In the genomic region with DNA sequence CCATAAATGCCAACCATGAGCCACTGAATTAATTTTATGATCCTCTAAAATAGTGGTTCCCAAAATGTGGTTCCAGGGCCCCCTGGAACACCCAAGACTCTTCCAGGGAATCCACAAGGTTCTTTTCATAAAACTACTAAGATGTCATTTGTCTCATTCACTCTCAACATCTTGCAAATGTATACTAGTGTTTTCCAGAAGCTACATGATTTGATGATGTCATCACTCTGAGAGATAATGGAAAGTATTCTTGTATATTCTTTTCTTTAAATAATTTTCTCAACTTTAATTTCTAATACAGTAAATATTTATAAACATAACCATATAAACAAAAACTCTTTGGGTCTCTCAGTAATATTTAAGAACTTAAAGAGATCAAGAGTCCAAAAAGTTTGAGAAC, we compare ENCODE assay signal across 26 cellular contexts. TPM values are rescaled to one million over a fixed set of nuclear protein-coding genes. Genes with fewer than 3 reads are reported as not detected.
A peak's percentile ranks its signal among the peaks of the same experiment; 100 is the strongest.
DNase-seq lines count a peak whose midpoint lies in the region; ATAC-seq and TF ChIP-seq lines count a peak whose summit lies in the region.
"Had no signal": no experiment of that assay in that cellular context is flagged by ENCODE, and none has a peak within 500 bp of the region (broad histone marks: within the 10 kb centered on the region; RNA-seq: fewer than 3 reads in every experiment).

No MANE protein-coding gene starts in this region.

- H3K36me3 ChIP-seq in GM23338 (ENCODE audit: insufficient read depth): no peaks in the 10 kb centered on the region
- H3K36me3 ChIP-seq in HEK293 (ENCODE audit: control insufficient read depth in 2 of 2, insufficient read depth in 1 of 2, low read length in 2 of 2): no peaks in the 10 kb centered on the region
- H3K36me3 ChIP-seq: BE2C, BLaER1 had no signal

- no peaks in the 10 kb centered on the region for H3K9me2 ChIP-seq in GM23338 (ENCODE audit: insufficient read depth)

- no peaks in the 10 kb centered on the region for H3K9me3 ChIP-seq in HEK293 (ENCODE audit: control insufficient read depth, insufficient read depth, low read depth, low read length)
- H3K9me3 ChIP-seq: BE2C, BLaER1 had no signal

- CTCF ChIA-PET in HEK293 (lab: Yijun Ruan, JAX) (no interaction called here), WTC11 (lab: Charles Lee) (no interaction called here)
- CTCF ChIA-PET in activated CD4-positive, alpha-beta T cell treated with anti-CD3 and anti-CD28 coated beads for 36 hours (lab: Charles Lee): interaction anchor here (0.7 kb wide), 1 partner anchor 1142 kb away, joined by 4 read pairs; no protein-coding TSS in a partner anchor

- POLR2A ChIA-PET in HEK293 (lab: Yijun Ruan, JAX) (no interaction called here), WTC11 (lab: Charles Lee) (no interaction called here)
- POLR2A ChIA-PET in activated CD4-positive, alpha-beta T cell treated with anti-CD3 and anti-CD28 coated beads for 36 hours (lab: Charles Lee): no interaction called here

- H2AFZ ChIP-seq in GM23338: no peak overlapping the region

- H3K4me2 ChIP-seq in GM23338: no peak overlapping the region
- H3K4me2 ChIP-seq: BLaER1 had no signal

- no peak for ATAC-seq in GM23338
- ATAC-seq in WTC11: no peak
- ATAC-seq in activated CD4-positive, alpha-beta T cell treated with anti-CD3 and anti-CD28 coated beads for 36 hours: no peak
- ATAC-seq in GM18873 (IDR thresholded peaks at IDR 0.05; ENCODE audit: low FRiP score, unreplicated experiment): no peak
- ATAC-seq: GM12878 had no signal

- no peak overlapping the region for H3K4me3 Mint-ChIP-seq in GM23338
- no peak overlapping the region for H3K4me3 Mint-ChIP-seq in WTC11
- no peak overlapping the region for H3K4me3 Mint-ChIP-seq in activated CD4-positive, alpha-beta T cell treated with anti-CD3 and anti-CD28 coated beads for 36 hours
- H3K4me3 Mint-ChIP-seq: CD14-positive monocyte; CD4-positive, alpha-beta memory T cell; CD4-positive, CD25-positive, alpha-beta regulatory T cell; CD8-positive, alpha-beta memory T cell had no signal

- H3K79me2 ChIP-seq in GM23338 (replicated peaks; ENCODE audit: insufficient read depth): no peaks in the 10 kb centered on the region

- H3K27ac ChIP-seq in GM23338 (ENCODE audit: low read depth) (no peak overlapping the region), HEK293 (ENCODE audit: extremely low read depth, low read depth, low read length) (no peak overlapping the region)
- H3K27ac ChIP-seq: BLaER1 had no signal

- intact Hi-C loops in activated CD4-positive, alpha-beta T cell treated with anti-CD3 and anti-CD28 coated beads for 36 hours (cut with DNase I, micrococcal nuclease): no loop called here

- no peak for DNase-seq in GM23338 (ENCODE audit: low spot score)
- no peak for DNase-seq in WTC11 (ENCODE audit: low spot score)
- no peak for DNase-seq in activated CD4-positive, alpha-beta T cell treated with anti-CD3 and anti-CD28 coated beads for 36 hours
- DNase-seq in NCI-H2196 (lab: John Stamatoyannopoulos, UW; ENCODE audit: unreplicated experiment): no peak
- DNase-seq: 8988T; ACHN; BE2C; C1 segment of cervical spinal cord; CD4-positive, CD25-positive, alpha-beta regulatory T cell; CD8-positive, alpha-beta memory T cell; COR-L47; DMS 273 treated with DMSO at 0.1 percent for 48 hours; DMS153; DMS53; DMS79; DND-41; EL; GDM1 had no signal

- H3K9me3 Mint-ChIP-seq in GM23338: no peaks in the 10 kb centered on the region
- H3K9me3 Mint-ChIP-seq in WTC11: no peaks in the 10 kb centered on the region
- H3K9me3 Mint-ChIP-seq in activated CD4-positive, alpha-beta T cell treated with anti-CD3 and anti-CD28 coated beads for 36 hours (ENCODE audit: low read depth): no peaks in the 10 kb centered on the region

- H3K27me3 ChIP-seq in GM23338 (ENCODE audit: insufficient read depth): no peaks in the 10 kb centered on the region
- H3K27me3 ChIP-seq: BE2C, BLaER1 had no signal

- no peaks in the 10 kb centered on the region for H3K36me3 Mint-ChIP-seq in GM23338 (ENCODE audit: low read depth)
- no peaks in the 10 kb centered on the region for H3K36me3 Mint-ChIP-seq in WTC11
- H3K36me3 Mint-ChIP-seq in activated CD4-positive, alpha-beta T cell treated with anti-CD3 and anti-CD28 coated beads for 36 hours (ENCODE audit: low read depth): no peaks in the 10 kb centered on the region
- H3K36me3 Mint-ChIP-seq: CD14-positive monocyte; CD4-positive, alpha-beta memory T cell; CD4-positive, CD25-positive, alpha-beta regulatory T cell; CD8-positive, alpha-beta memory T cell had no signal

- no peak overlapping the region for H3K4me3 ChIP-seq in GM23338
- no peak overlapping the region for H3K4me3 ChIP-seq in HEK293 (ENCODE audit: low read depth, low read length)
- H3K4me3 ChIP-seq: BLaER1, GM12878 had no signal

- peaks cover 39% of the 10 kb centered on the region for H3K4me1 Mint-ChIP-seq in GM23338
- peaks cover 36% of the 10 kb centered on the region for H3K4me1 Mint-ChIP-seq in WTC11
- no peaks in the 10 kb centered on the region for H3K4me1 Mint-ChIP-seq in activated CD4-positive, alpha-beta T cell treated with anti-CD3 and anti-CD28 coated beads for 36 hours
- H3K4me1 Mint-ChIP-seq: CD14-positive monocyte; CD4-positive, alpha-beta memory T cell; CD4-positive, CD25-positive, alpha-beta regulatory T cell; CD8-positive, alpha-beta memory T cell had no signal

- peaks cover 9% of the 10 kb centered on the region for H3K4me1 ChIP-seq in GM23338 (ENCODE audit: insufficient read depth)
- H3K4me1 ChIP-seq in HEK293 (ENCODE audit: control insufficient read depth, insufficient read depth, low read length): no peaks in the 10 kb centered on the region
- H3K4me1 ChIP-seq: BE2C, BLaER1 had no signal

- H3K27me3 Mint-ChIP-seq in GM23338 (ENCODE audit: insufficient read depth, low read depth, poor library complexity) (no peaks in the 10 kb centered on the region), WTC11 (ENCODE audit: low read depth) (no peaks in the 10 kb centered on the region)
- no peaks in the 10 kb centered on the region for H3K27me3 Mint-ChIP-seq in activated CD4-positive, alpha-beta T cell treated with anti-CD3 and anti-CD28 coated beads for 36 hours
- H3K27me3 Mint-ChIP-seq: CD4-positive, alpha-beta memory T cell; CD4-positive, CD25-positive, alpha-beta regulatory T cell; CD8-positive, alpha-beta memory T cell had no signal

- peak overlapping the region; percentile 61; the same call in 1 of the 2 replicates for H3K27ac Mint-ChIP-seq in GM23338
- H3K27ac Mint-ChIP-seq in WTC11: 0 out of 2 replicates have a peak overlapping the region, but pooled peaks have one; percentile 14
- H3K27ac Mint-ChIP-seq in activated CD4-positive, alpha-beta T cell treated with anti-CD3 and anti-CD28 coated beads for 36 hours: no peak overlapping the region
- H3K27ac Mint-ChIP-seq: CD14-positive monocyte; CD4-positive, alpha-beta memory T cell; CD4-positive, CD25-positive, alpha-beta regulatory T cell had no signal

- no peak for TF ChIP-seq CTCF in GM23338 (conservative IDR thresholded peaks at IDR 0.05; ENCODE audit: low read depth in 2 of 2)
- no peak for TF ChIP-seq CTCF in HEK293 (tag by site-specific recombination; IDR thresholded peaks at IDR 0.05)
- no peak for TF ChIP-seq CTCF in WTC11 (IDR thresholded peaks at IDR 0.05)

- no peaks in the 10 kb centered on the region for H3F3A ChIP-seq in GM23338 (replicated peaks; ENCODE audit: low read depth)

- H4K20me1 ChIP-seq in GM23338 (replicated peaks; ENCODE audit: insufficient read depth): no peaks in the 10 kb centered on the region
- H4K20me1 ChIP-seq: BLaER1 had no signal

TF ChIP-seq in HEK293, 187 proteins besides CTCF, POLR2A, EP300 and RAD21:
- TF ChIP-seq, protein P1, sequence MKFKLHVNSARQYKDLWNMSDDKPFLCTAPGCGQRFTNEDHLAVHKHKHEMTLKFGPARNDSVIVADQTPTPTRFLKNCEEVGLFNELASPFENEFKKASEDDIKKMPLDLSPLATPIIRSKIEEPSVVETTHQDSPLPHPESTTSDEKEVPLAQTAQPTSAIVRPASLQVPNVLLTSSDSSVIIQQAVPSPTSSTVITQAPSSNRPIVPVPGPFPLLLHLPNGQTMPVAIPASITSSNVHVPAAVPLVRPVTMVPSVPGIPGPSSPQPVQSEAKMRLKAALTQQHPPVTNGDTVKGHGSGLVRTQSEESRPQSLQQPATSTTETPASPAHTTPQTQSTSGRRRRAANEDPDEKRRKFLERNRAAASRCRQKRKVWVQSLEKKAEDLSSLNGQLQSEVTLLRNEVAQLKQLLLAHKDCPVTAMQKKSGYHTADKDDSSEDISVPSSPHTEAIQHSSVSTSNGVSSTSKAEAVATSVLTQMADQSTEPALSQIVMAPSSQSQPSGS (tag by site-specific recombination; IDR thresholded peaks at IDR 0.05; ENCODE audit: low read depth): 0 out of 2 replicates have a peak, but pooled peaks have one; percentile 27
- TF ChIP-seq BCL11B (tag by site-specific recombination; IDR thresholded peaks at IDR 0.05; ENCODE audit: low read depth): no peak

TF ChIP-seq in WTC11, 78 proteins besides CTCF, POLR2A, EP300 and RAD21 (continues in another document):
- no peak for TF ChIP-seq ESRRA (CRISPR knock-in tag; IDR thresholded peaks at IDR 0.05; ENCODE audit: borderline replicate concordance)
- TF ChIP-seq, protein P2, sequence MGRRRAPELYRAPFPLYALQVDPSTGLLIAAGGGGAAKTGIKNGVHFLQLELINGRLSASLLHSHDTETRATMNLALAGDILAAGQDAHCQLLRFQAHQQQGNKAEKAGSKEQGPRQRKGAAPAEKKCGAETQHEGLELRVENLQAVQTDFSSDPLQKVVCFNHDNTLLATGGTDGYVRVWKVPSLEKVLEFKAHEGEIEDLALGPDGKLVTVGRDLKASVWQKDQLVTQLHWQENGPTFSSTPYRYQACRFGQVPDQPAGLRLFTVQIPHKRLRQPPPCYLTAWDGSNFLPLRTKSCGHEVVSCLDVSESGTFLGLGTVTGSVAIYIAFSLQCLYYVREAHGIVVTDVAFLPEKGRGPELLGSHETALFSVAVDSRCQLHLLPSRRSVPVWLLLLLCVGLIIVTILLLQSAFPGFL (CRISPR knock-in tag; IDR thresholded peaks at IDR 0.05; ENCODE audit: borderline replicate concordance): no peak
- no peak for TF ChIP-seq SOX15 (CRISPR knock-in tag; IDR thresholded peaks at IDR 0.05)
- no peak for TF ChIP-seq FOXJ3 (CRISPR knock-in tag; IDR thresholded peaks at IDR 0.05; ENCODE audit: borderline replicate concordance)

RNA-seq across cellular contexts. Expression of a gene that starts 57.0 kb away (rescaled TPM):
- total RNA-seq in GM23338 (2014; rRNA removed; shearing (Covaris generic)): 34.6 and 41.3 TPM in 2 replicates
- polyA plus RNA-seq in GM23338 (2016; fragmentation: Nextera tagmentation; extraction: Ambion mirVana): 21.0 and 25.7 TPM in 2 replicates
- total RNA-seq in WTC11 (2021): 17.9 to 19.5 TPM (median 19.3 TPM) in 3 replicates
- total RNA-seq in activated CD4-positive, alpha-beta T cell treated with anti-CD3 and anti-CD28 coated beads for 36 hours: under 1 TPM in 1 of 2 experiments, not detected in 1; 0.09 TPM
- total RNA-seq: A673; CD4-positive, alpha-beta memory T cell; CD4-positive, CD25-positive, alpha-beta regulatory T cell; CD8-positive, alpha-beta memory T cell; G401 had no signal
- polyA plus RNA-seq: CD14-positive monocyte; CD4-positive, alpha-beta memory T cell; CD4-positive, CD25-positive, alpha-beta regulatory T cell; CD8-positive, alpha-beta memory T cell had no signal

Comparison
In these comparisons a context has a peak if more than half of its experiments do, and no peak if none do; other contexts are left out.
1. RNA of a gene that starts 57.0 kb away (total RNA-seq): 34.6 to 41.3 TPM in GM23338 and 17.9 to 19.5 TPM in WTC11; 0.09 TPM in activated CD4-positive, alpha-beta T cell treated with anti-CD3 and anti-CD28 coated beads for 36 hours; every median in the first group is over 10 times any median in the second.